In the genomic region with DNA sequence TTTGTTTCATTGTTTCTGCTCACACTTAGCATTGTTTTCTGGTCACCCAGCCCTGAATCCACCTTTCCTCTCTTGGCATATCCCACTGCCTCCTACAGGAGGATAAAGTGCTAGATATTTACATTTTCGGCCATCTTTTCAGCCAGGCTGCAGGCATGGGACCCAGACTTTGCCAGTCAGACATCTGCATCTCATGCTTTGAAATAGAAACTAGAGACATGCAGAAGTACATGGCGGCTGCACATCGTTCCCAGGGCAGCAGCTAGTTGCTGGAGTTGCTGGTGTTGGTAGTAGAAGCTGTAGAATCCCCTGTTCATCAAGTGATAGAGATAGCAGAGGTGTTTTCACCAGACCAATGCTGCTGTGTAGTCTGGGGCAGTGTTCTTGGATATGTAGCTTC, we compare ENCODE assay signal across 14 cellular contexts. TPM values are rescaled to one million over a fixed set of nuclear protein-coding genes. Genes with fewer than 3 reads are reported as not detected.
DNase-seq lines count a peak whose midpoint lies in the region; ATAC-seq, FAIRE-seq and TF ChIP-seq lines count a peak whose summit lies in the region.
"Had no signal": no experiment of that assay in that cellular context is flagged by ENCODE, and none has a peak within 500 bp of the region (broad histone marks: within the 10 kb centered on the region; RNA-seq: fewer than 3 reads in every experiment).

No MANE protein-coding gene starts in this region.

- POLR2A ChIA-PET in WTC11 (lab: Charles Lee) = no interaction called here

- CTCF ChIA-PET in WTC11 (lab: Charles Lee) = interaction anchor here (2.1 kb wide), 1 partner anchor 34 kb away, joined by 6 read pairs; no protein-coding TSS in a partner anchor

- DNase-seq in GM06990 (ENCODE audit: extremely low read depth, insufficient read length) (peak; percentile 20), GM19239 (ENCODE audit: insufficient read length, low spot score) (no peak), WTC11 (ENCODE audit: low spot score) (no peak), foreskin keratinocyte (no peak), NCI-H2227 treated with DMSO at 0.1 percent for 48 hours (lab: John Stamatoyannopoulos, UW) (no peak), NCI-H2107 treated with DMSO at 0.1 percent for 48 hours (lab: John Stamatoyannopoulos, UW; ENCODE audit: unreplicated experiment) (no peak)
- no peak for DNase-seq in stimulated activated CD4-positive, alpha-beta T cell treated with anti-CD3 and anti-CD28 coated beads, Interleukin-4, amount 100 ng/mL, for 1 hour
- DNase-seq: activated CD4-positive, alpha-beta T cell treated with anti-CD3 and anti-CD28 coated beads for 36 hours; activated naive CD4-positive, alpha-beta T cell treated with anti-CD3 and anti-CD28 coated beads, Interleukin-2, amount 10 ng/mL, durations not matched to agents 7 days and 5 days; DMS79 treated with DMSO at 0.1 percent for 48 hours; heart left ventricle; NCI-H1694 had no signal

- FAIRE-seq in GM19239 (lab: Jason Lieb, UNC) = peak; percentile 97
- FAIRE-seq: RCC 7860 had no signal

- H3K4me3 ChIP-seq in GM06990 (replicated peaks; ENCODE audit: low read depth, low read length) = peak overlapping the region; percentile 16; the same call in 1 of the 2 replicates
- H3K4me3 ChIP-seq: HAP-1, heart left ventricle had no signal

- no peak overlapping the region for H3K27ac ChIP-seq in foreskin keratinocyte
- H3K27ac ChIP-seq: heart left ventricle had no signal

- H3K4me1 ChIP-seq in foreskin keratinocyte = peaks cover 5% of the 10 kb centered on the region

- H3K36me3 Mint-ChIP-seq in WTC11 = 0 out of 2 replicates have a peak, but pooled peaks cover 2% of the 10 kb centered on the region

- H3K27me3 ChIP-seq in GM06990 (replicated peaks; ENCODE audit: control insufficient read depth, insufficient read depth, low read length) = no peaks in the 10 kb centered on the region
- no peaks in the 10 kb centered on the region for H3K27me3 ChIP-seq in foreskin keratinocyte
- H3K27me3 ChIP-seq: heart left ventricle had no signal

- ATAC-seq in WTC11 (peak; percentile 30; the same call in 1 of the 2 replicates), foreskin keratinocyte (no peak)
- ATAC-seq: activated CD4-positive, alpha-beta T cell treated with anti-CD3 and anti-CD28 coated beads for 36 hours; heart left ventricle had no signal

- H3K4me1 Mint-ChIP-seq in WTC11 = peaks cover 11% of the 10 kb centered on the region

- H3K36me3 ChIP-seq in GM06990 (ENCODE audit: control insufficient read depth, insufficient read depth, low read length) = no peaks in the 10 kb centered on the region; the same call in 1 of the 2 replicates
- H3K36me3 ChIP-seq: HAP-1 had no signal

- no peaks in the 10 kb centered on the region for H3K9me3 Mint-ChIP-seq in WTC11
- H3K9me3 Mint-ChIP-seq: activated naive CD4-positive, alpha-beta T cell treated with anti-CD3 and anti-CD28 coated beads, Interleukin-2, amount 10 ng/mL, durations not matched to agents 7 days and 5 days had no signal

- no peaks in the 10 kb centered on the region for H3K27me3 Mint-ChIP-seq in WTC11 (ENCODE audit: low read depth)
- H3K27me3 Mint-ChIP-seq: activated CD4-positive, alpha-beta T cell treated with anti-CD3 and anti-CD28 coated beads for 36 hours; activated naive CD4-positive, alpha-beta T cell treated with anti-CD3 and anti-CD28 coated beads, Interleukin-2, amount 10 ng/mL, durations not matched to agents 7 days and 5 days had no signal

- TF ChIP-seq CTCF in GM06990 (IDR thresholded peaks at IDR 0.05; ENCODE audit: insufficient read depth, low read length, poor library complexity, severe bottlenecking) = no peak
- TF ChIP-seq CTCF in WTC11 (IDR thresholded peaks at IDR 0.05) = no peak
- TF ChIP-seq CTCF in foreskin keratinocyte (conservative IDR thresholded peaks at IDR 0.05) = peak; percentile 3

- no peak overlapping the region for H3K4me3 Mint-ChIP-seq in WTC11
- H3K4me3 Mint-ChIP-seq: activated CD4-positive, alpha-beta T cell treated with anti-CD3 and anti-CD28 coated beads for 36 hours; activated naive CD4-positive, alpha-beta T cell treated with anti-CD3 and anti-CD28 coated beads, Interleukin-2, amount 10 ng/mL, durations not matched to agents 7 days and 5 days had no signal

- H3K27ac Mint-ChIP-seq in WTC11 = no peak overlapping the region
- H3K27ac Mint-ChIP-seq: activated naive CD4-positive, alpha-beta T cell treated with anti-CD3 and anti-CD28 coated beads, Interleukin-2, amount 10 ng/mL, durations not matched to agents 7 days and 5 days had no signal

TF ChIP-seq in WTC11, 78 proteins besides CTCF, POLR2A, EP300 and RAD21:
- TF ChIP-seq NFATC4 (CRISPR knock-in tag; IDR thresholded peaks at IDR 0.05) = no peak
- no peak for TF ChIP-seq ETV6 (CRISPR knock-in tag; IDR thresholded peaks at IDR 0.05)
- no peak for TF ChIP-seq ZNF416 (CRISPR knock-in tag; IDR thresholded peaks at IDR 0.05)
- no peak for TF ChIP-seq ZNF219 (CRISPR knock-in tag; IDR thresholded peaks at IDR 0.05; ENCODE audit: borderline replicate concordance)
- TF ChIP-seq TEAD4 (CRISPR knock-in tag; IDR thresholded peaks at IDR 0.05) = no peak
- TF ChIP-seq ZSCAN18 (CRISPR knock-in tag; IDR thresholded peaks at IDR 0.05) = no peak
- TF ChIP-seq NR2C2 (CRISPR knock-in tag; IDR thresholded peaks at IDR 0.05) = no peak
- no peak for TF ChIP-seq NR1H2 (CRISPR knock-in tag; IDR thresholded peaks at IDR 0.05)
- no peak for TF ChIP-seq ZNF671 (CRISPR knock-in tag; IDR thresholded peaks at IDR 0.05)
- no peak for TF ChIP-seq ZNF512 (CRISPR knock-in tag; IDR thresholded peaks at IDR 0.05; ENCODE audit: borderline replicate concordance)
- TF ChIP-seq EMX1 (CRISPR knock-in tag; IDR thresholded peaks at IDR 0.05) = no peak
- TF ChIP-seq MYBL2 (CRISPR knock-in tag; IDR thresholded peaks at IDR 0.05) = no peak

RNA-seq across cellular contexts. Expression of gene STAMBPL1, which starts 18.7 kb away (rescaled TPM):
- 3.9 to 4.6 TPM (median 4.2 TPM) in 3 replicates for total RNA-seq in WTC11 (2021)
- 7.8 and 9.6 TPM in 2 replicates for total RNA-seq in foreskin keratinocyte
- polyA plus RNA-seq in foreskin keratinocyte = 4.6 and 6.8 TPM in 2 replicates

RNA-seq across cellular contexts. Expression of gene ANKRD22, which starts 47.1 kb away (rescaled TPM):
- total RNA-seq in WTC11 (2021) = not detected in 3 replicates
- total RNA-seq in foreskin keratinocyte = 0.24 and 0.35 TPM in 2 replicates
- polyA plus RNA-seq in foreskin keratinocyte = 0.18 and 0.23 TPM in 2 replicates

RNA-seq across cellular contexts. Expression of gene ACTA2, which starts 53.8 kb away (rescaled TPM):
- total RNA-seq in WTC11 (2021) = 4.4 to 7.3 TPM (median 5.3 TPM) in 3 replicates
- total RNA-seq in foreskin keratinocyte = 10.3 and 12.2 TPM in 2 replicates
- 10.2 and 10.9 TPM in 2 replicates for polyA plus RNA-seq in foreskin keratinocyte
